In the genomic region with DNA sequence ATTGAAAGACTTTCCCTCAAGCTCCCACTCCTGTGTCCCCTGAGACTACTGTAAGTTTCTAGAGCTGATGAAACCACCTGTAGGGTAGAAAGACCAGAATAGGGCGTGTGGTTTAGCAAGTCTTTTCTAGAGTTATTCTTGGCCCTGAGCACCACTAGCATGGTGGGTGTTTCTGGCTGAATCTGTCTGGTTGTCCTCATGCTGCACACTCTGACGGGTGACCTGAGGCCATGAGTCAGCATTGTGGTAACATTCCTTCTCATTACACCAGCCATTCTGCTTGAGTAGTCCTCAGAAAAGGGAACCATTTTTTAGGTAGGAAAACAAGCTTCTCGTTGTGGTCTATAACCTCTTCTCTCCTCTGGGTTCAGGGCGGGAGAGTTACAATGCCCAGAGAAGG, we compare ENCODE assay signal across 8 cellular contexts.
DNase-seq lines count a peak whose midpoint lies in the region; ATAC-seq and TF ChIP-seq lines count a peak whose summit lies in the region.

No MANE protein-coding gene starts in this region.

- intact Hi-C loops in left lung (cut with DNase I) = no loop called here

- H3K9me3 ChIP-seq in RWPE2 (ENCODE audit: severe bottlenecking) (peaks cover 2% of the 10 kb centered on the region), left lung (no peaks in the 10 kb centered on the region)

- H3K36me3 ChIP-seq in RWPE2 (ENCODE audit: low read depth) = no peaks in the 10 kb centered on the region
- H3K36me3 ChIP-seq in left lung = no peaks in the 10 kb centered on the region

- CTCF ChIA-PET in activated CD4-positive, alpha-beta T cell treated with anti-CD3 and anti-CD28 coated beads, Interleukin-2, amount 10 ng/mL, durations not matched to agents 7 days and 5 days (lab: Charles Lee) = interaction anchor here (1.0 kb wide), 1 partner anchor 9 kb away, joined by 3 read pairs; no protein-coding TSS in a partner anchor

- DNase-seq in GM12864 (ENCODE audit: low read depth) = peak; percentile 12
- no peak for DNase-seq in RWPE2 (ENCODE audit: low spot score)
- DNase-seq in left lung = no peak
- no peak for DNase-seq in activated gamma-delta T cell (lab: John Stamatoyannopoulos, UW)
- no peak for DNase-seq in activated CD8-positive, alpha-beta memory T cell treated with anti-CD3 and anti-CD28 coated beads for 24 hours
- no peak for DNase-seq in ureter (ENCODE audit: low spot score)
- DNase-seq in activated CD4-positive, alpha-beta T cell treated with anti-CD3 and anti-CD28 coated beads, Interleukin-2, amount 10 ng/mL, durations not matched to agents 7 days and 5 days = no peak

- H3K36me3 Mint-ChIP-seq in activated CD4-positive, alpha-beta T cell treated with anti-CD3 and anti-CD28 coated beads, Interleukin-2, amount 10 ng/mL, durations not matched to agents 7 days and 5 days (ENCODE audit: low read depth) = no peaks in the 10 kb centered on the region

- H3K4me3 ChIP-seq in GM12864 (ENCODE audit: low read depth, low read length) (no peak overlapping the region), RWPE2 (ENCODE audit: severe bottlenecking) (no peak overlapping the region), left lung (no peak overlapping the region)

- no peaks in the 10 kb centered on the region for H3K27me3 ChIP-seq in RWPE2 (ENCODE audit: insufficient read depth, poor library complexity, severe bottlenecking)
- no peaks in the 10 kb centered on the region for H3K27me3 ChIP-seq in left lung

- no peak overlapping the region for H3K27ac Mint-ChIP-seq in activated CD4-positive, alpha-beta T cell treated with anti-CD3 and anti-CD28 coated beads, Interleukin-2, amount 10 ng/mL, durations not matched to agents 7 days and 5 days

- H3K4me1 ChIP-seq in RWPE2 (ENCODE audit: insufficient read depth, poor library complexity, severe bottlenecking) (peaks cover 11% of the 10 kb centered on the region), left lung (no peaks in the 10 kb centered on the region)

- POLR2A ChIA-PET in activated CD4-positive, alpha-beta T cell treated with anti-CD3 and anti-CD28 coated beads, Interleukin-2, amount 10 ng/mL, durations not matched to agents 7 days and 5 days (lab: Charles Lee) = no interaction called here

- H3K4me3 Mint-ChIP-seq in activated CD4-positive, alpha-beta T cell treated with anti-CD3 and anti-CD28 coated beads, Interleukin-2, amount 10 ng/mL, durations not matched to agents 7 days and 5 days = no peak overlapping the region

- TF ChIP-seq CTCF in GM12864 (IDR thresholded peaks at IDR 0.05; ENCODE audit: low read depth, low read length, missing control alignments) (no peak), RWPE2 (IDR thresholded peaks at IDR 0.05; ENCODE audit: poor library complexity, severe bottlenecking) (no peak), left lung (IDR thresholded peaks at IDR 0.05) (no peak)

- H3K27me3 Mint-ChIP-seq in activated CD4-positive, alpha-beta T cell treated with anti-CD3 and anti-CD28 coated beads, Interleukin-2, amount 10 ng/mL, durations not matched to agents 7 days and 5 days = no peaks in the 10 kb centered on the region

- peak overlapping the region; percentile 5 for H3K27ac ChIP-seq in RWPE2 (ENCODE audit: poor library complexity, severe bottlenecking)
- no peak overlapping the region for H3K27ac ChIP-seq in left lung

- no peaks in the 10 kb centered on the region for H3K4me1 Mint-ChIP-seq in activated CD4-positive, alpha-beta T cell treated with anti-CD3 and anti-CD28 coated beads, Interleukin-2, amount 10 ng/mL, durations not matched to agents 7 days and 5 days

- peak; percentile 77 for ATAC-seq in HG02870 (IDR thresholded peaks at IDR 0.05; ENCODE audit: unreplicated experiment)
- peak; percentile 68 for ATAC-seq in RWPE2 (ENCODE audit: low read depth)
- peak; percentile 64 for ATAC-seq in left lung

- no peaks in the 10 kb centered on the region for H3K9me3 Mint-ChIP-seq in activated CD4-positive, alpha-beta T cell treated with anti-CD3 and anti-CD28 coated beads, Interleukin-2, amount 10 ng/mL, durations not matched to agents 7 days and 5 days
